ENCODE assay signal across 21 cellular contexts in the genomic region with DNA sequence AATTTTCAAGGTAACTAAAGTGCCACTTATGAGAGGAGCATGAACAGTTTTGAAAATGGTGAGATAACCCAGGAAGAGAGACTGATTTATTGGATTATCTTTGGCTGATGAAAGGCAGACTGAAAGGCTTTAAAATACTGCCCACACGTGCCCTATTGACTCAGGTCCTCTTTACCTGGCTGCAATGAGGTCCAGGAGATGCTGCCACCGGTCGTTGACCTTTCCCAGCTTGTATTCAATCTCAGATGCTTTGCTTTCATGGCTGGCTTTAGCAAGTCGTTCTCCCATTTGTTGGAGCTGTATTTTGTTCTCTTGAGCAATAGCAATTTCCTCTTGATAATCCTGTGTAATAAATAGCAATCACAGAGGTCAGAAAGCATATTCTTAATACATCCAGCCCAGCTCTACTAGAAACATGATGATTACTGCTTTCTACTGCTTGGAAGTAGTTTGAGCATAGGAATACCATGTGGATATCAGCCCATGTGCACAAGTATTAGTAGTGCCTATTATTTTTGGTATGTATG.
"Had no signal": no experiment of that assay in that cellular context is flagged by ENCODE, and none has a peak within 500 bp of the region (broad histone marks: within the 10 kb centered on the region; RNA-seq: fewer than 3 reads in every experiment).

No MANE protein-coding gene starts in this region.

- H3K9me3 Mint-ChIP-seq: activated CD4-positive, alpha-beta memory T cell treated with anti-CD3 and anti-CD28 coated beads, Interleukin-2, amount 10 ng/mL, durations not matched to agents 7 days and 5 days; activated naive CD4-positive, alpha-beta T cell treated with anti-CD3 and anti-CD28 coated beads for 36 hours; activated T-cell treated with anti-CD3 and anti-CD28 coated beads, Interleukin-2, amount 50 U/mL, for 4 hours; dendritic cell treated with granulocyte-macrophage colony-stimulating factor and Interleukin-4, amounts not matched to agents 40 ng/mL and 50 ng/mL, for 4 days; neural progenitor cell; T-helper 2 cell treated with Interferon-gamma antibody and Interleukin-4, amounts not matched to agents 5 μg/mL and 100 μg/mL, for 36 hours; WTC11 had no signal

- DNase-seq: activated CD4-positive, alpha-beta memory T cell treated with anti-CD3 and anti-CD28 coated beads, Interleukin-2, amount 10 ng/mL, durations not matched to agents 7 days and 5 days; activated CD4-positive, alpha-beta T cell treated with anti-CD3 and anti-CD28 coated beads for 4 hours; activated naive CD4-positive, alpha-beta T cell treated with anti-CD3 and anti-CD28 coated beads for 36 hours; activated T-cell treated with anti-CD3 and anti-CD28 coated beads, Interleukin-2, amount 50 U/mL, for 4 hours; adrenal gland; effector CD8-positive, alpha-beta T cell; left cardiac atrium; midbrain; right cardiac atrium; stimulated activated CD4-positive, alpha-beta T cell treated with anti-CD3 and anti-CD28 coated beads, Interleukin-4, amount 100 ng/mL, for 1 hour; SW 1271; testis; upper lobe of left lung had no signal

- H3K4me1 ChIP-seq: neural progenitor cell, testis, upper lobe of left lung had no signal

- H3K4me3 ChIP-seq: adrenal gland, lung, neural progenitor cell, smooth muscle cell, testis, upper lobe of left lung had no signal

- H3K27ac ChIP-seq: adrenal gland, neural progenitor cell, testis, upper lobe of left lung had no signal

- H3K36me3 ChIP-seq: neural progenitor cell had no signal

- H3K36me3 Mint-ChIP-seq: WTC11 had no signal

- H3K4me3 Mint-ChIP-seq: activated CD4-positive, alpha-beta memory T cell treated with anti-CD3 and anti-CD28 coated beads, Interleukin-2, amount 10 ng/mL, durations not matched to agents 7 days and 5 days; activated naive CD4-positive, alpha-beta T cell treated with anti-CD3 and anti-CD28 coated beads for 36 hours; activated T-cell treated with anti-CD3 and anti-CD28 coated beads, Interleukin-2, amount 50 U/mL, for 4 hours; dendritic cell treated with granulocyte-macrophage colony-stimulating factor and Interleukin-4, amounts not matched to agents 40 ng/mL and 50 ng/mL, for 4 days; neural progenitor cell; T-helper 2 cell treated with Interferon-gamma antibody and Interleukin-4, amounts not matched to agents 5 μg/mL and 100 μg/mL, for 36 hours; WTC11 had no signal

- H3K27me3 Mint-ChIP-seq: activated CD4-positive, alpha-beta memory T cell treated with anti-CD3 and anti-CD28 coated beads, Interleukin-2, amount 10 ng/mL, durations not matched to agents 7 days and 5 days; dendritic cell treated with granulocyte-macrophage colony-stimulating factor and Interleukin-4, amounts not matched to agents 40 ng/mL and 50 ng/mL, for 4 days; progenitor cell of endocrine pancreas had no signal

- ATAC-seq: activated T-cell treated with anti-CD3 and anti-CD28 coated beads, Interleukin-2, amount 50 U/mL, for 4 hours; esophagus mucosa; left cardiac atrium; right cardiac atrium; WTC11 had no signal

- H3K9me3 ChIP-seq: adrenal gland, testis, upper lobe of left lung had no signal

- H3K27ac Mint-ChIP-seq: activated CD4-positive, alpha-beta memory T cell treated with anti-CD3 and anti-CD28 coated beads, Interleukin-2, amount 10 ng/mL, durations not matched to agents 7 days and 5 days; activated naive CD4-positive, alpha-beta T cell treated with anti-CD3 and anti-CD28 coated beads for 36 hours; dendritic cell treated with granulocyte-macrophage colony-stimulating factor and Interleukin-4, amounts not matched to agents 40 ng/mL and 50 ng/mL, for 4 days; neural progenitor cell; progenitor cell of endocrine pancreas; T-helper 2 cell treated with Interferon-gamma antibody and Interleukin-4, amounts not matched to agents 5 μg/mL and 100 μg/mL, for 36 hours; WTC11 had no signal

- H3K27me3 ChIP-seq: adrenal gland, neural progenitor cell, testis, upper lobe of left lung had no signal
